In the genomic region with DNA sequence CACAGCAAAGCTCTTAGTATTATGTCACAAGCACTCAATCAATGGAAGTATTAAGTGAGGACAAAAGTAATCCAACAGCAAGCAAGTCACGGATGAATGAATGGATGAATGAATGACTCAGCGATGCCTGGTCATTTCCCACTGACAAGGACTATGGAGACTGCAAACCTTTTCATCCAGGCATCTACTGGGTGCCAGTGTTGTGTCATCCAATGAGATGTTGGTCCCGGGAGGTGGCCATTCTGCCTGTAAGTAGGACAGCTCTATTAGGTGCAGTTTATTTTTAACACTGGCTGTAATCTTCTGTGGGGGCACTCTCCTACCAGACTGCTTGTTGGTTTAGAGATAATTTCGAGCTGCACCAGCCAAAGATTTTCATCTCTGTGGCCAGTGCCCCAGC, we compare ENCODE assay signal across 8 cellular contexts. TPM values are rescaled to one million over a fixed set of nuclear protein-coding genes. Genes with fewer than 3 reads are reported as not detected.
DNase-seq lines count a peak whose midpoint lies in the region; ATAC-seq and TF ChIP-seq lines count a peak whose summit lies in the region.

No MANE protein-coding gene starts in this region.

- no peaks in the 10 kb centered on the region for H3K9me3 ChIP-seq in AG04450 (ENCODE audit: control insufficient read depth, insufficient read depth, low read length)
- H3K9me3 ChIP-seq in body of pancreas = no peaks in the 10 kb centered on the region

- intact Hi-C loops in body of pancreas (cut with DNase I) = no loop called here

- peak; percentile 88 for ATAC-seq in body of pancreas
- peak; percentile 96 for ATAC-seq in left lobe of liver
- no peak for ATAC-seq in GM21367 (IDR thresholded peaks at IDR 0.05; ENCODE audit: unreplicated experiment)

- peaks cover 14% of the 10 kb centered on the region for H3K27me3 Mint-ChIP-seq in nephron progenitor cell (ENCODE audit: low read depth, poor library complexity)

- H3K27ac ChIP-seq in AG04450 (ENCODE audit: low read depth, low read length) (no peak overlapping the region), body of pancreas (no peak overlapping the region)

- no peak overlapping the region for H3K4me3 Mint-ChIP-seq in nephron progenitor cell

- TF ChIP-seq POLR2A in body of pancreas (IDR thresholded peaks at IDR 0.05) = no peak

- H3K9me3 Mint-ChIP-seq in nephron progenitor cell = no peaks in the 10 kb centered on the region

- no peak overlapping the region for H3K4me3 ChIP-seq in AG04450 (ENCODE audit: low read depth, low read length)
- no peak overlapping the region for H3K4me3 ChIP-seq in body of pancreas

- no peaks in the 10 kb centered on the region for H3K36me3 ChIP-seq in body of pancreas (replicated peaks in 1 of 2; ENCODE audit: insufficient read depth in 1 of 2, low read depth in 2 of 2)

- no peaks in the 10 kb centered on the region for H3K4me1 ChIP-seq in body of pancreas

- no peaks in the 10 kb centered on the region for H3K4me1 Mint-ChIP-seq in nephron progenitor cell

- peaks cover 1% of the 10 kb centered on the region for H3K27me3 ChIP-seq in AG04450 (ENCODE audit: control insufficient read depth, insufficient read depth, low read length)
- no peaks in the 10 kb centered on the region for H3K27me3 ChIP-seq in body of pancreas

- DNase-seq in AG04450 (ENCODE audit: low read depth, low spot score) = no peak
- peak in 3 of 4 donors; percentile 46 to 75 (median 57) for DNase-seq in body of pancreas
- DNase-seq in left lobe of liver (ENCODE audit: low spot score) = peak; percentile 57
- no peak for DNase-seq in UCSD-AML1 (lab: John Stamatoyannopoulos, UW; ENCODE audit: unreplicated experiment)
- no peak for DNase-seq in nephron progenitor cell
- no peak for DNase-seq in activated naive CD4-positive, alpha-beta T cell treated with Interleukin-2 at 50 U/mL for 16 hours

- peak; percentile 28; the same call in 1 of the 2 replicates for TF ChIP-seq CTCF in AG04450 (IDR thresholded peaks at IDR 0.05; ENCODE audit: low read depth, low read length)
- TF ChIP-seq CTCF in LNCAP (IDR thresholded peaks at IDR 0.05) = peak; percentile 37; the same call in 1 of the 2 replicates
- peak in 4 of 7 experiments; percentile 18 to 57 (median 46) for TF ChIP-seq CTCF in body of pancreas (IDR thresholded peaks at IDR 0.05)
- TF ChIP-seq CTCF in nephron progenitor cell (IDR thresholded peaks at IDR 0.05) = no peak

- CTCF ChIA-PET in AG04450 (lab: Charles Lee) = interaction anchor here (0.9 kb wide), 1 partner anchor 244 kb away, joined by 4 read pairs; no protein-coding TSS in a partner anchor

- POLR2A ChIA-PET in AG04450 (lab: Yijun Ruan, JAX) = no interaction called here

- H3K36me3 Mint-ChIP-seq in nephron progenitor cell (ENCODE audit: low read depth) = no peaks in the 10 kb centered on the region

- WGBS in body of pancreas, 2 donors = 7 to 12% methylated on average over 4 of the region's 4 CpGs

- H3K27ac Mint-ChIP-seq in nephron progenitor cell = no peak overlapping the region

RNA-seq across cellular contexts. Expression of gene STAB2, which starts 39.4 kb away (rescaled TPM):
- not detected in 2 replicates for polyA plus RNA-seq in AG04450 (2011; rRNA removed)
- not detected in 2 replicates for polyA minus RNA-seq in AG04450 (2011; rRNA and poly(A)+ RNA removed)
- under 1 TPM in 1 of 2 donors, not detected in 1; under 0.01 TPM for total RNA-seq in body of pancreas
- total RNA-seq in left lobe of liver = 15.1 TPM

Comparison
In these comparisons a context has a peak if more than half of its experiments do, and no peak if none do; other contexts are left out.
1. DNase-seq: peak in body of pancreas (3 of 4) and left lobe of liver (single experiment); none in AG04450 (single experiment), UCSD-AML1 (single experiment), nephron progenitor cell (single experiment) and activated naive CD4-positive, alpha-beta T cell treated with Interleukin-2 at 50 U/mL for 16 hours (single experiment).
2. RNA of gene STAB2, which starts 39.4 kb away (total RNA-seq): 15.1 TPM in left lobe of liver (single experiment); under 0.01 TPM in body of pancreas; every median in the first group is over 10 times any median in the second.